Comparison of ENCODE assay signal across 11 cellular contexts in the genomic region with DNA sequence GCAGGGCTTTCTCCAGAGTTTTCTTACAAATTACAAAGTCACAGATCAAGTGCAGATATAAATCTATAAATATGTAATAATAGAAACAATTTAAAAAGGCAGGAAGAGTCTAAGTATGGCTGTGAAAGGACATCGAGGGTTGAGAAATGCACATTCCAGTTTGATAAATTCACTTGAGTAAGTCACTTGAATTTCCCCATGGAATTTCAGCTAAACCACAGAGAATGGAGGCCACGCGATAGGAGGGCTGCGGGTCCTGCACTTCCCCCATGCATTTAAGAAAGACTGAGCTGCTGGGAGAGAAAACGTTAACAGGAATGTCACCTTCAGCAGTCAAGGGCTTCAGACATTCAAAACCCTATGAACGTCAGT. TPM values are rescaled to one million over a fixed set of nuclear protein-coding genes. Genes with fewer than 3 reads are reported as not detected.
DNase-seq lines count a peak whose midpoint lies in the region; ATAC-seq, FAIRE-seq and TF ChIP-seq lines count a peak whose summit lies in the region.
"Had no signal": no experiment of that assay in that cellular context is flagged by ENCODE, and none has a peak within 500 bp of the region (broad histone marks: within the 10 kb centered on the region; RNA-seq: fewer than 3 reads in every experiment).

No MANE protein-coding gene starts in this region.

- no peaks in the 10 kb centered on the region for H3K27me3 ChIP-seq in ACC112 (ENCODE audit: insufficient read depth, low read length)
- no peaks in the 10 kb centered on the region for H3K27me3 ChIP-seq in K562 (ENCODE audit: control insufficient read depth in 2 of 2, insufficient read depth in 2 of 2, low read length in 2 of 2)
- H3K27me3 ChIP-seq in lower lobe of right lung (ENCODE audit: low read depth): no peaks in the 10 kb centered on the region
- H3K27me3 ChIP-seq: adrenal gland had no signal

- peaks cover 32% of the 10 kb centered on the region for H3K36me3 ChIP-seq in ACC112 (ENCODE audit: insufficient read depth, low read length)
- peaks cover 87% of the 10 kb centered on the region for H3K36me3 ChIP-seq in K562 (ENCODE audit: control insufficient read depth, insufficient read depth, low read length)
- H3K36me3 ChIP-seq in lower lobe of right lung: peaks cover 87% of the 10 kb centered on the region

- no peak for TF ChIP-seq RAD21 in K562 (CRISPR knock-in tag; conservative IDR thresholded peaks at IDR 0.05 in 1 of 2, IDR thresholded peaks at IDR 0.05 in 1 of 2)

- peaks cover 36% of the 10 kb centered on the region for H3K79me2 ChIP-seq in ACC112 (ENCODE audit: control insufficient read depth, insufficient read depth, low read length, unreplicated experiment)
- peaks cover 21% of the 10 kb centered on the region for H3K79me2 ChIP-seq in K562 (ENCODE audit: control insufficient read depth, insufficient read depth, low read length)

- H3K9ac ChIP-seq in K562 (ENCODE audit: insufficient read depth in 1 of 2, low read depth in 2 of 2, low read length in 2 of 2): peak overlapping the region in 1 of 2 experiments; percentile 16; a peak in 3 of 4 replicates

- CTCF ChIA-PET in K562 (lab: Yijun Ruan, JAX; ENCODE audit: low intra/inter-chr PET ratio): no interaction called here

- peak overlapping the region; percentile 98 for H3K27ac ChIP-seq in ACC112 (ENCODE audit: low read depth, low read length)
- peak overlapping the region; percentile 26; the same call in 1 of the 3 replicates for H3K27ac ChIP-seq in K562 (ENCODE audit: extremely low read depth, low read depth, low read length)
- H3K27ac ChIP-seq in lower lobe of right lung: peak overlapping the region; percentile 77

- H3K27ac Mint-ChIP-seq in HFFc6: peak overlapping the region; percentile 98

- peak overlapping the region; percentile 81 for H3K4me3 Mint-ChIP-seq in HFFc6
- H3K4me3 Mint-ChIP-seq: memory B cell had no signal

- no peak for TF ChIP-seq EP300 in K562 (IDR thresholded peaks at IDR 0.05; ENCODE audit: low read length)

- intact Hi-C loops in K562 (cut with micrococcal nuclease) (no loop called here), lower lobe of right lung (cut with DNase I) (no loop called here)

- WGBS in K562 (ENCODE audit: insufficient coverage, low coverage, missing lambda C conversion rate): 27% methylated on average over 6 of the region's 6 CpGs

- DNase-seq in HFFc6 (peak; percentile 85), K562 (ENCODE audit: extremely low read depth in 1 of 4, low spot score in 3 of 4) (peak in 1 of 4 experiments; percentile 25), lower lobe of right lung (no peak), GDM1 (lab: John Stamatoyannopoulos, UW) (no peak), iPS-NIHi11 (ENCODE audit: low spot score) (no peak), NCI-H446 treated with DMSO at 0.1 percent for 48 hours (lab: John Stamatoyannopoulos, UW) (no peak), NCI-H2196 (lab: John Stamatoyannopoulos, UW; ENCODE audit: unreplicated experiment) (no peak)
- DNase-seq: DND-41 had no signal

- H3K4me1 ChIP-seq in ACC112 (ENCODE audit: control insufficient read depth, insufficient read depth, low read length, unreplicated experiment) (peaks cover 24% of the 10 kb centered on the region), K562 (replicated peaks in 1 of 2; ENCODE audit: control insufficient read depth in 2 of 2, insufficient read depth in 2 of 2, low read length in 2 of 2) (peaks cover 18 to 27% of the 10 kb centered on the region in 2 experiments), lower lobe of right lung (peaks cover 33% of the 10 kb centered on the region)

- ATAC-seq in K562 (no peak), lower lobe of right lung (peak; percentile 3 to 33)

- FAIRE-seq in K562 (lab: Jason Lieb, UNC): no peak

- H3K9me3 ChIP-seq in K562 (replicated peaks; ENCODE audit: control insufficient read depth, insufficient read depth, low read depth, low read length) (no peaks in the 10 kb centered on the region), lower lobe of right lung (no peaks in the 10 kb centered on the region)
- H3K9me3 ChIP-seq: adrenal gland had no signal

- peaks cover 5% of the 10 kb centered on the region for H3K27me3 Mint-ChIP-seq in HFFc6 (ENCODE audit: insufficient read depth)
- H3K27me3 Mint-ChIP-seq: memory B cell had no signal

- BruUV-seq in K562 (replicated peaks; lab: Mats Ljungman, UMichigan): no TSS peak

- no peak overlapping the region for H2AFZ ChIP-seq in ACC112 (ENCODE audit: low read length, unreplicated experiment)
- no peak overlapping the region for H2AFZ ChIP-seq in K562 (ENCODE audit: low read depth, low read length)

- in situ Hi-C loops in K562 (cut with MboI): no loop called here

- peaks cover 2% of the 10 kb centered on the region for H3K9me1 ChIP-seq in K562 (ENCODE audit: control insufficient read depth, insufficient read depth, low read length)

- no peaks in the 10 kb centered on the region for H3K9me3 Mint-ChIP-seq in HFFc6
- H3K9me3 Mint-ChIP-seq: memory B cell had no signal

- H3K4me3 ChIP-seq in ACC112 (ENCODE audit: low read depth, low read length) (peak overlapping the region; percentile 54), K562 (no peak overlapping the region), lower lobe of right lung (no peak overlapping the region)
- H3K4me3 ChIP-seq: adrenal gland had no signal

- peak overlapping the region; percentile 40; the same call in 1 of the 2 replicates for H3K4me2 ChIP-seq in K562 (ENCODE audit: insufficient read depth, low read length)

- H4K20me1 ChIP-seq in K562 (replicated peaks; ENCODE audit: control insufficient read depth, insufficient read depth, low read length): peaks cover 11% of the 10 kb centered on the region; the same call in 1 of the 2 replicates

- H3K36me3 Mint-ChIP-seq in HFFc6 (ENCODE audit: low read depth): peaks cover 60% of the 10 kb centered on the region

- TF ChIP-seq POLR2A in K562 (conservative IDR thresholded peaks at IDR 0.05): no peak

- peaks cover 56% of the 10 kb centered on the region for H3K4me1 Mint-ChIP-seq in HFFc6 (ENCODE audit: low read depth)

- POLR2A ChIA-PET in K562 (lab: Yijun Ruan, JAX): interaction anchor here (0.6 to 5.1 kb wide), 10 partner anchors 8 to 823 kb away, joined by 3 to 75 read pairs (median 4); a partner anchor contains a TSS

- no peak for TF ChIP-seq CTCF in HFFc6 (IDR thresholded peaks at IDR 0.05)
- TF ChIP-seq CTCF in K562 (IDR thresholded peaks at IDR 0.05 in 2 of 3, conservative IDR thresholded peaks at IDR 0.05 in 1 of 3; ENCODE audit: insufficient read depth in 2 of 3, low read depth in 1 of 3, low read length in 3 of 3): no peak
- TF ChIP-seq CTCF in lower lobe of right lung (IDR thresholded peaks at IDR 0.05): no peak

RNA-seq across cellular contexts. Expression of a gene that starts 6.1 kb away (rescaled TPM):
- total RNA-seq in HFFc6 (2021; fragmentation: NEBNext Ultra II Directional; extraction: Animal tissue kit (Norgen Biotek cat#: 25700)): 100 to 1,000 TPM; 180 to 259 (median 192) TPM
- 7.4 and 13.0 TPM in 2 replicates for total RNA-seq in K562 (2011; cell fraction: chromatin; rRNA removed; ENCODE audit: low replicate concordance)
- total RNA-seq in K562 (2011; cell fraction: nucleolus; rRNA removed): 13.7 and 15.5 TPM in 2 replicates
- 17.9 and 28.3 TPM in 2 replicates for total RNA-seq in K562 (2011; cell fraction: nucleoplasm; rRNA removed)
- total RNA-seq in K562 (2014; rRNA removed) (14.1 and 17.1 TPM in 2 replicates), K562 (2014; rRNA removed; fragmentation: Illumina TruSeq; extraction: Trizol) (17.8 and 18.9 TPM in 2 replicates), K562 (2015; rRNA removed; fragmentation: Illumina TruSeq; extraction: Trizol) (8.2 and 8.8 TPM in 2 replicates), K562 (2021) (12.8 and 14.3 TPM in 2 replicates), lower lobe of right lung (105 TPM)
- polyA plus RNA-seq in K562 (2011; rRNA removed) (36.8 and 38.4 TPM in 2 replicates), K562 (2014; fragmentation: Illumina TruSeq; extraction: Trizol) (24.4 and 25.0 TPM in 2 replicates), K562 (2014; fragmentation: Nextera tagmentation; extraction: Ambion mirVana) (1 to 10 TPM; 2.6 to 3.2 TPM), K562 (2014; rRNA removed) (14.4 and 22.0 TPM in 2 replicates)
- 14.5 and 26.4 TPM in 2 replicates for polyA plus RNA-seq in K562 (2011; cell fraction: cytosol; rRNA removed)
- 17.3 and 17.5 TPM in 2 replicates for polyA plus RNA-seq in K562 (2011; cell fraction: nucleus; rRNA removed)
- 9.6 and 28.4 TPM in 2 replicates for polyA plus RNA-seq in K562 (2012)
- polyA minus RNA-seq in K562 (2011; rRNA and poly(A)+ RNA removed): 15.4 and 21.1 TPM in 2 replicates
- polyA minus RNA-seq in K562 (2011; cell fraction: cytosol; rRNA and poly(A)+ RNA removed): 13.4 and 15.8 TPM in 2 replicates
- 1.6 and 4.3 TPM in 2 replicates for polyA minus RNA-seq in K562 (2011; cell fraction: nucleus; rRNA and poly(A)+ RNA removed)

RNA-seq across cellular contexts. Expression of a gene that starts 9.6 kb away (rescaled TPM):
- 10 to 100 TPM; 32.9 to 44.3 (median 37.3) TPM for total RNA-seq in HFFc6 (2021; fragmentation: NEBNext Ultra II Directional; extraction: Animal tissue kit (Norgen Biotek cat#: 25700))
- total RNA-seq in K562 (2011; cell fraction: chromatin; rRNA removed; ENCODE audit: low replicate concordance): 39.0 and 102 TPM in 2 replicates
- 54.7 and 69.0 TPM in 2 replicates for total RNA-seq in K562 (2011; cell fraction: nucleolus; rRNA removed)
- 46.6 and 49.9 TPM in 2 replicates for total RNA-seq in K562 (2011; cell fraction: nucleoplasm; rRNA removed)
- total RNA-seq in K562 (2014; rRNA removed) (40.2 and 40.7 TPM in 2 replicates), K562 (2014; rRNA removed; fragmentation: Illumina TruSeq; extraction: Trizol) (23.4 and 28.1 TPM in 2 replicates), K562 (2015; rRNA removed; fragmentation: Illumina TruSeq; extraction: Trizol) (37.4 and 38.5 TPM in 2 replicates), K562 (2021) (47.9 and 52.3 TPM in 2 replicates), lower lobe of right lung (29.6 TPM)
- polyA plus RNA-seq in K562 (2011; rRNA removed) (22.2 and 30.9 TPM in 2 replicates), K562 (2014; fragmentation: Illumina TruSeq; extraction: Trizol) (36.5 and 38.2 TPM in 2 replicates), K562 (2014; fragmentation: Nextera tagmentation; extraction: Ambion mirVana) (10 to 100 TPM in 1 of 2 experiments, 1 to 10 TPM in 1; 2.5 to 10.5 TPM), K562 (2014; rRNA removed) (36.3 and 40.9 TPM in 2 replicates)
- 25.7 and 30.0 TPM in 2 replicates for polyA plus RNA-seq in K562 (2011; cell fraction: cytosol; rRNA removed)
- polyA plus RNA-seq in K562 (2011; cell fraction: nucleus; rRNA removed): 83.8 and 88.4 TPM in 2 replicates
- polyA plus RNA-seq in K562 (2012): 50.5 and 52.4 TPM in 2 replicates
- polyA minus RNA-seq in K562 (2011; rRNA and poly(A)+ RNA removed): 13.2 and 15.1 TPM in 2 replicates
- polyA minus RNA-seq in K562 (2011; cell fraction: cytosol; rRNA and poly(A)+ RNA removed): 17.1 and 17.9 TPM in 2 replicates
- polyA minus RNA-seq in K562 (2011; cell fraction: nucleus; rRNA and poly(A)+ RNA removed): 12.0 and 22.5 TPM in 2 replicates

RNA-seq across cellular contexts. Expression of a gene that starts 9.8 kb away (rescaled TPM):
- 10 to 100 TPM; 30.1 to 32.8 (median 31.1) TPM for total RNA-seq in HFFc6 (2021; fragmentation: NEBNext Ultra II Directional; extraction: Animal tissue kit (Norgen Biotek cat#: 25700))
- 39.2 and 44.3 TPM in 2 replicates for total RNA-seq in K562 (2011; cell fraction: chromatin; rRNA removed; ENCODE audit: low replicate concordance)
- 29.1 and 31.7 TPM in 2 replicates for total RNA-seq in K562 (2011; cell fraction: nucleolus; rRNA removed)
- 28.7 and 31.7 TPM in 2 replicates for total RNA-seq in K562 (2011; cell fraction: nucleoplasm; rRNA removed)
- total RNA-seq in K562 (2014; rRNA removed) (29.4 and 32.9 TPM in 2 replicates), K562 (2014; rRNA removed; fragmentation: Illumina TruSeq; extraction: Trizol) (37.3 and 47.0 TPM in 2 replicates), K562 (2015; rRNA removed; fragmentation: Illumina TruSeq; extraction: Trizol) (24.1 and 29.5 TPM in 2 replicates), K562 (2021) (36.5 TPM in 2 replicates), lower lobe of right lung (31.6 TPM)
- polyA plus RNA-seq in K562 (2011; rRNA removed) (56.7 and 67.3 TPM in 2 replicates), K562 (2014; fragmentation: Illumina TruSeq; extraction: Trizol) (41.6 and 44.1 TPM in 2 replicates), K562 (2014; fragmentation: Nextera tagmentation; extraction: Ambion mirVana) (10 to 100 TPM; 42.2 to 46.1 TPM), K562 (2014; rRNA removed) (46.6 and 58.5 TPM in 2 replicates)
- 40.2 and 42.2 TPM in 2 replicates for polyA plus RNA-seq in K562 (2011; cell fraction: cytosol; rRNA removed)
- polyA plus RNA-seq in K562 (2011; cell fraction: nucleus; rRNA removed): 39.8 and 45.6 TPM in 2 replicates
- 44.3 and 52.0 TPM in 2 replicates for polyA plus RNA-seq in K562 (2012)
- polyA minus RNA-seq in K562 (2011; rRNA and poly(A)+ RNA removed): 29.0 and 31.8 TPM in 2 replicates
- 6.7 and 12.1 TPM in 2 replicates for polyA minus RNA-seq in K562 (2011; cell fraction: cytosol; rRNA and poly(A)+ RNA removed)
- polyA minus RNA-seq in K562 (2011; cell fraction: nucleus; rRNA and poly(A)+ RNA removed): 9.2 and 15.1 TPM in 2 replicates

RNA-seq across cellular contexts. Expression of a gene that starts 20.3 kb away (rescaled TPM):
- total RNA-seq in HFFc6 (2021; fragmentation: NEBNext Ultra II Directional; extraction: Animal tissue kit (Norgen Biotek cat#: 25700)): 100 to 1,000 TPM; 179 to 220 (median 215) TPM
- total RNA-seq in K562 (2011; cell fraction: chromatin; rRNA removed; ENCODE audit: low replicate concordance): 541 and 860 TPM in 2 replicates
- total RNA-seq in K562 (2011; cell fraction: nucleolus; rRNA removed): 738 and 811 TPM in 2 replicates
- 625 and 722 TPM in 2 replicates for total RNA-seq in K562 (2011; cell fraction: nucleoplasm; rRNA removed)
- 583 and 1,185 TPM in 2 replicates for total RNA-seq in K562 (2014; rRNA removed)
- total RNA-seq in K562 (2014; rRNA removed; fragmentation: Illumina TruSeq; extraction: Trizol): 261 and 276 TPM in 2 replicates
- total RNA-seq in K562 (2015; rRNA removed; fragmentation: Illumina TruSeq; extraction: Trizol): 339 and 353 TPM in 2 replicates
- 499 and 569 TPM in 2 replicates for total RNA-seq in K562 (2021)
- 422 and 444 TPM in 2 replicates for polyA plus RNA-seq in K562 (2011; rRNA removed)
- polyA plus RNA-seq in K562 (2011; cell fraction: cytosol; rRNA removed): 268 and 523 TPM in 2 replicates
- 1,783 and 2,637 TPM in 2 replicates for polyA plus RNA-seq in K562 (2011; cell fraction: nucleus; rRNA removed)
- polyA plus RNA-seq in K562 (2012): 310 and 372 TPM in 2 replicates
- 379 and 393 TPM in 2 replicates for polyA plus RNA-seq in K562 (2014; fragmentation: Illumina TruSeq; extraction: Trizol)
- polyA plus RNA-seq in K562 (2014; fragmentation: Nextera tagmentation; extraction: Ambion mirVana): 100 to 1,000 TPM; 161 to 186 TPM
- polyA plus RNA-seq in K562 (2014; rRNA removed): 579 and 682 TPM in 2 replicates
- polyA minus RNA-seq in K562 (2011; rRNA and poly(A)+ RNA removed): 180 and 185 TPM in 2 replicates
- 370 and 404 TPM in 2 replicates for polyA minus RNA-seq in K562 (2011; cell fraction: cytosol; rRNA and poly(A)+ RNA removed)
- polyA minus RNA-seq in K562 (2011; cell fraction: nucleus; rRNA and poly(A)+ RNA removed): 793 and 922 TPM in 2 replicates
- 122 TPM for total RNA-seq in lower lobe of right lung

RNA-seq across cellular contexts. Expression of a gene that starts 21.1 kb away (rescaled TPM):
- total RNA-seq in HFFc6 (2021; fragmentation: NEBNext Ultra II Directional; extraction: Animal tissue kit (Norgen Biotek cat#: 25700)): 10 to 100 TPM; 16.1 to 23.4 (median 20.7) TPM
- total RNA-seq in K562 (2011; cell fraction: chromatin; rRNA removed; ENCODE audit: low replicate concordance): 145 and 147 TPM in 2 replicates
- 84.1 and 87.6 TPM in 2 replicates for total RNA-seq in K562 (2011; cell fraction: nucleolus; rRNA removed)
- 125 and 138 TPM in 2 replicates for total RNA-seq in K562 (2011; cell fraction: nucleoplasm; rRNA removed)
- total RNA-seq in K562 (2014; rRNA removed) (15.5 and 25.6 TPM in 2 replicates), K562 (2014; rRNA removed; fragmentation: Illumina TruSeq; extraction: Trizol) (20.9 and 21.8 TPM in 2 replicates), K562 (2015; rRNA removed; fragmentation: Illumina TruSeq; extraction: Trizol) (21.6 and 24.1 TPM in 2 replicates), K562 (2021) (24.5 and 26.2 TPM in 2 replicates), lower lobe of right lung (32.2 TPM)
- polyA plus RNA-seq in K562 (2011; rRNA removed) (23.7 and 24.4 TPM in 2 replicates), K562 (2014; fragmentation: Illumina TruSeq; extraction: Trizol) (15.0 and 17.9 TPM in 2 replicates), K562 (2014; fragmentation: Nextera tagmentation; extraction: Ambion mirVana) (10 to 100 TPM; 14.4 to 19.7 TPM), K562 (2014; rRNA removed) (19.9 and 22.8 TPM in 2 replicates)
- 20.6 and 23.7 TPM in 2 replicates for polyA plus RNA-seq in K562 (2011; cell fraction: cytosol; rRNA removed)
- polyA plus RNA-seq in K562 (2011; cell fraction: nucleus; rRNA removed): 57.8 and 68.3 TPM in 2 replicates
- 21.9 and 28.2 TPM in 2 replicates for polyA plus RNA-seq in K562 (2012)
- 30.5 and 35.7 TPM in 2 replicates for polyA minus RNA-seq in K562 (2011; rRNA and poly(A)+ RNA removed)
- 16.4 and 22.1 TPM in 2 replicates for polyA minus RNA-seq in K562 (2011; cell fraction: cytosol; rRNA and poly(A)+ RNA removed)
- polyA minus RNA-seq in K562 (2011; cell fraction: nucleus; rRNA and poly(A)+ RNA removed): 30.6 and 40.5 TPM in 2 replicates

Comparison
In these comparisons a context has a peak if more than half of its experiments do, and no peak if none do; other contexts are left out.
1. H3K27ac ChIP-seq: peak in every context shown above with its lines; median percentile 98 in ACC112; 77 in lower lobe of right lung; 26 in K562.